Comparison of ENCODE assay signal across 12 cellular contexts in the genomic region with DNA sequence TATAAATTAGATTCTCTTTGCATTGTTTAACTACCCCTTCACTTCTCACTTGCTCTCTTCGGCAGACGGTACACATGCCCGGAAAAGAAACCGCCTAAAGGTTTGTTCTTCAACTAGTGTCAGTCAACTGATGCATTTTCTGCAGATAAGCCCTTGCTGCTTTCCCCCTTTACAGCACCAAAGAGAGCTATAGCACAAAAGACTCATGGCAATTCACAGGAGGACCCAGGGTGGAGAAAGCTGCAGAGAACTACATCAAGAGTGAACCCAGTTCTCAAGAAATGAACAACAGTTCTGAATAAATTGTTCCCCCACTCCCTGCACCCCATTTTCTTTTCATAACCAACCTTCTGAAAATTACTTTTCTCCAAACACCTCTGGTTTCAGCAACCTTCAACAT. TPM values are rescaled to one million over a fixed set of nuclear protein-coding genes. Genes with fewer than 3 reads are reported as not detected.
DNase-seq lines count a peak whose midpoint lies in the region; ATAC-seq and TF ChIP-seq lines count a peak whose summit lies in the region.
"Had no signal": no experiment of that assay in that cellular context is flagged by ENCODE, and none has a peak within 500 bp of the region (broad histone marks: within the 10 kb centered on the region; RNA-seq: fewer than 3 reads in every experiment).

No MANE protein-coding gene starts in this region.

- peak; percentile 17 for ATAC-seq in HG02571 (IDR thresholded peaks at IDR 0.05; ENCODE audit: unreplicated experiment)
- ATAC-seq: WTC11 had no signal

- intact Hi-C loops in activated naive CD4-positive, alpha-beta T cell treated with anti-CD3 and anti-CD28 coated beads for 36 hours (cut with micrococcal nuclease), result loop anchor here (1.0 to 2.0 kb wide), 2 partner anchors 8 to 65 kb away; no protein-coding TSS in a partner anchor
- intact Hi-C loops in activated CD4-positive, alpha-beta memory T cell treated with anti-CD3 and anti-CD28 coated beads for 36 hours (cut with micrococcal nuclease), result loop anchor here (1.0 to 2.0 kb wide), 6 partner anchors 8 to 490 kb away; a partner anchor contains a TSS
- intact Hi-C loops in left ventricle myocardium inferior (cut with micrococcal nuclease) (no loop called here), OCI-LY7 (cut with micrococcal nuclease; ENCODE audit: unreplicated experiment) (no loop called here)

- no peak overlapping the region for H3K9ac ChIP-seq in skeletal muscle tissue (ENCODE audit: low read depth in 1 of 3, low read length in 3 of 3)

- H3K9me3 ChIP-seq in skeletal muscle tissue (ENCODE audit: control insufficient read depth in 3 of 3, low read length in 3 of 3) (no peaks in the 10 kb centered on the region), left ventricle myocardium inferior (replicated peaks) (no peaks in the 10 kb centered on the region), OCI-LY7 (ENCODE audit: low read length) (no peaks in the 10 kb centered on the region)
- H3K9me3 ChIP-seq: Peyer's patch, vagina had no signal

- BruUV-seq in OCI-LY7 (replicated peaks; lab: Mats Ljungman, UMichigan), result no TSS peak

- peak; percentile 18 for DNase-seq in activated naive CD4-positive, alpha-beta T cell treated with anti-CD3 and anti-CD28 coated beads for 36 hours
- DNase-seq in activated naive CD4-positive, alpha-beta T cell (lab: John Stamatoyannopoulos, UW), result no peak
- peak; percentile 45 for DNase-seq in activated CD4-positive, alpha-beta memory T cell treated with anti-CD3 and anti-CD28 coated beads for 36 hours
- DNase-seq in NCI-H1048 (lab: John Stamatoyannopoulos, UW) (no peak), left ventricle myocardium inferior (no peak), OCI-LY7 (ENCODE audit: low spot score) (no peak)
- DNase-seq: Peyer's patch had no signal

- H3K4me3 ChIP-seq in skeletal muscle tissue (ENCODE audit: low read length in 3 of 3) (no peak overlapping the region), left ventricle myocardium inferior (no peak overlapping the region), OCI-LY7 (ENCODE audit: low read depth, low read length, poor library complexity, severe bottlenecking) (no peak overlapping the region)
- H3K4me3 ChIP-seq: Peyer's patch, vagina had no signal

- peak overlapping the region; percentile 16 for H3K27ac ChIP-seq in skeletal muscle tissue (ENCODE audit: low read depth, low read length)
- no peak overlapping the region for H3K27ac ChIP-seq in left ventricle myocardium inferior (replicated peaks)
- no peak overlapping the region for H3K27ac ChIP-seq in OCI-LY7 (ENCODE audit: low read depth, low read length, poor library complexity, severe bottlenecking)
- H3K27ac ChIP-seq: Peyer's patch, vagina had no signal

- no peak overlapping the region for H2AFZ ChIP-seq in OCI-LY7 (ENCODE audit: low read length)

- peak overlapping the region; percentile 78 for H3K27ac Mint-ChIP-seq in activated naive CD4-positive, alpha-beta T cell treated with anti-CD3 and anti-CD28 coated beads for 36 hours
- H3K27ac Mint-ChIP-seq in activated CD4-positive, alpha-beta memory T cell treated with anti-CD3 and anti-CD28 coated beads for 36 hours, result peak overlapping the region; percentile 99
- H3K27ac Mint-ChIP-seq: WTC11 had no signal

- H3K36me3 Mint-ChIP-seq in activated naive CD4-positive, alpha-beta T cell treated with anti-CD3 and anti-CD28 coated beads for 36 hours (ENCODE audit: low read depth), result peaks cover 58% of the 10 kb centered on the region
- peaks cover 72% of the 10 kb centered on the region for H3K36me3 Mint-ChIP-seq in activated CD4-positive, alpha-beta memory T cell treated with anti-CD3 and anti-CD28 coated beads for 36 hours

- no peak for TF ChIP-seq CTCF in left ventricle myocardium inferior (IDR thresholded peaks at IDR 0.05; ENCODE audit: borderline replicate concordance)
- no peak for TF ChIP-seq CTCF in OCI-LY7 (conservative IDR thresholded peaks at IDR 0.05; ENCODE audit: low read length)

- peaks cover 9% of the 10 kb centered on the region for H3K79me2 ChIP-seq in OCI-LY7 (ENCODE audit: insufficient read depth, low read depth, low read length)

- H3K4me1 ChIP-seq in skeletal muscle tissue (ENCODE audit: control insufficient read depth in 3 of 3, insufficient read depth in 3 of 3, low read length in 3 of 3) (peaks cover 19 to 22% (median 21%) of the 10 kb centered on the region in 3 donors), left ventricle myocardium inferior (peaks cover 31% of the 10 kb centered on the region), OCI-LY7 (ENCODE audit: insufficient read depth, low read length, poor library complexity, severe bottlenecking) (no peaks in the 10 kb centered on the region)

- H3K4me2 ChIP-seq in OCI-LY7 (ENCODE audit: low read length), result no peak overlapping the region

- H3K4me1 Mint-ChIP-seq in activated naive CD4-positive, alpha-beta T cell treated with anti-CD3 and anti-CD28 coated beads for 36 hours (ENCODE audit: low read depth), result peaks cover 61% of the 10 kb centered on the region
- peaks cover 72% of the 10 kb centered on the region for H3K4me1 Mint-ChIP-seq in activated CD4-positive, alpha-beta memory T cell treated with anti-CD3 and anti-CD28 coated beads for 36 hours (ENCODE audit: low read depth)
- H3K4me1 Mint-ChIP-seq: WTC11 had no signal

- H4K20me1 ChIP-seq in OCI-LY7 (ENCODE audit: insufficient read depth, low read length), result peaks cover 9% of the 10 kb centered on the region; the same call in 1 of the 2 replicates

- no peak overlapping the region for H3K4me3 Mint-ChIP-seq in activated naive CD4-positive, alpha-beta T cell treated with anti-CD3 and anti-CD28 coated beads for 36 hours
- H3K4me3 Mint-ChIP-seq in activated CD4-positive, alpha-beta memory T cell treated with anti-CD3 and anti-CD28 coated beads for 36 hours, result peak overlapping the region; percentile 63
- H3K4me3 Mint-ChIP-seq: WTC11 had no signal

- POLR2A ChIA-PET in activated CD4-positive, alpha-beta memory T cell treated with anti-CD3 and anti-CD28 coated beads for 36 hours (lab: Charles Lee), result interaction anchor here (0.8 to 5.6 kb wide), 10 partner anchors 10 to 185 kb away, joined by 3 to 111 read pairs (median 6); a partner anchor contains a TSS
- POLR2A ChIA-PET in OCI-LY7 (lab: Charles Lee), result no interaction called here

- CTCF ChIA-PET in activated naive CD4-positive, alpha-beta T cell treated with anti-CD3 and anti-CD28 coated beads for 36 hours (lab: Charles Lee), result interaction anchor here (0.7 to 1.3 kb wide), 3 partner anchors 8 to 39 kb away, joined by 3 to 10 read pairs (median 3); no protein-coding TSS in a partner anchor
- CTCF ChIA-PET in activated CD4-positive, alpha-beta memory T cell treated with anti-CD3 and anti-CD28 coated beads for 36 hours (lab: Charles Lee), result interaction anchor here (0.7 to 5.3 kb wide), 3 partner anchors 10 to 186 kb away, joined by 4 to 48 read pairs (median 10); a partner anchor contains a TSS
- CTCF ChIA-PET in OCI-LY7 (lab: Charles Lee; ENCODE audit: unreplicated experiment), result no interaction called here

- H3K9me3 Mint-ChIP-seq in activated naive CD4-positive, alpha-beta T cell treated with anti-CD3 and anti-CD28 coated beads for 36 hours, result no peaks in the 10 kb centered on the region
- H3K9me3 Mint-ChIP-seq in activated CD4-positive, alpha-beta memory T cell treated with anti-CD3 and anti-CD28 coated beads for 36 hours, result no peaks in the 10 kb centered on the region
- H3K9me3 Mint-ChIP-seq: brain, WTC11 had no signal

- no peaks in the 10 kb centered on the region for H3K27me3 ChIP-seq in skeletal muscle tissue (ENCODE audit: control insufficient read depth in 3 of 3, insufficient read depth in 3 of 3, low read length in 3 of 3)
- no peaks in the 10 kb centered on the region for H3K27me3 ChIP-seq in left ventricle myocardium inferior (ENCODE audit: low read depth)
- H3K27me3 ChIP-seq: Peyer's patch, vagina had no signal

- peaks cover 9 to 50% (median 45%) of the 10 kb centered on the region in 3 donors for H3K36me3 ChIP-seq in skeletal muscle tissue (ENCODE audit: control insufficient read depth in 3 of 3, insufficient read depth in 3 of 3, low read length in 3 of 3)
- H3K36me3 ChIP-seq in left ventricle myocardium inferior, result peaks cover 89% of the 10 kb centered on the region
- peaks cover 97% of the 10 kb centered on the region for H3K36me3 ChIP-seq in OCI-LY7 (ENCODE audit: insufficient read depth, low read length)

- no peaks in the 10 kb centered on the region for H3K9me2 ChIP-seq in OCI-LY7 (ENCODE audit: insufficient read depth, low read length)

- H3K27me3 Mint-ChIP-seq in activated naive CD4-positive, alpha-beta T cell treated with anti-CD3 and anti-CD28 coated beads for 36 hours (ENCODE audit: low read depth), result no peaks in the 10 kb centered on the region
- H3K27me3 Mint-ChIP-seq in activated CD4-positive, alpha-beta memory T cell treated with anti-CD3 and anti-CD28 coated beads for 36 hours, result no peaks in the 10 kb centered on the region
- H3K27me3 Mint-ChIP-seq: brain had no signal

RNA-seq across cellular contexts. Expression of a gene that starts 8.9 kb away (rescaled TPM):
- 100 to 1,000 TPM; 177 to 180 TPM for total RNA-seq in activated naive CD4-positive, alpha-beta T cell treated with anti-CD3 and anti-CD28 coated beads for 36 hours
- total RNA-seq in activated CD4-positive, alpha-beta memory T cell treated with anti-CD3 and anti-CD28 coated beads for 36 hours, result 100 to 1,000 TPM; 223 to 229 TPM
- 160 TPM for total RNA-seq in skeletal muscle tissue
- total RNA-seq in left ventricle myocardium inferior, result 93.3 TPM
- total RNA-seq in OCI-LY7 (2014; rRNA removed; shearing (Covaris generic)), result 36.9 and 48.7 TPM in 2 replicates
- total RNA-seq in OCI-LY7 (2022), result 107 and 115 TPM in 2 replicates

Comparison
In these comparisons a context has a peak if more than half of its experiments do, and no peak if none do; other contexts are left out.
1. DNase-seq: peak in activated naive CD4-positive, alpha-beta T cell treated with anti-CD3 and anti-CD28 coated beads for 36 hours (single experiment) and activated CD4-positive, alpha-beta memory T cell treated with anti-CD3 and anti-CD28 coated beads for 36 hours (single experiment); none in activated naive CD4-positive, alpha-beta T cell (0 of 4), NCI-H1048 (single experiment), left ventricle myocardium inferior (single experiment) and OCI-LY7 (single experiment).
2. intact Hi-C loops: an anchor here in activated naive CD4-positive, alpha-beta T cell treated with anti-CD3 and anti-CD28 coated beads for 36 hours (1.0 to 2.0 kb wide) and activated CD4-positive, alpha-beta memory T cell treated with anti-CD3 and anti-CD28 coated beads for 36 hours (1.0 to 2.0 kb wide); none called in left ventricle myocardium inferior and OCI-LY7.